ENCODE assay signal across 29 cellular contexts in the genomic region with DNA sequence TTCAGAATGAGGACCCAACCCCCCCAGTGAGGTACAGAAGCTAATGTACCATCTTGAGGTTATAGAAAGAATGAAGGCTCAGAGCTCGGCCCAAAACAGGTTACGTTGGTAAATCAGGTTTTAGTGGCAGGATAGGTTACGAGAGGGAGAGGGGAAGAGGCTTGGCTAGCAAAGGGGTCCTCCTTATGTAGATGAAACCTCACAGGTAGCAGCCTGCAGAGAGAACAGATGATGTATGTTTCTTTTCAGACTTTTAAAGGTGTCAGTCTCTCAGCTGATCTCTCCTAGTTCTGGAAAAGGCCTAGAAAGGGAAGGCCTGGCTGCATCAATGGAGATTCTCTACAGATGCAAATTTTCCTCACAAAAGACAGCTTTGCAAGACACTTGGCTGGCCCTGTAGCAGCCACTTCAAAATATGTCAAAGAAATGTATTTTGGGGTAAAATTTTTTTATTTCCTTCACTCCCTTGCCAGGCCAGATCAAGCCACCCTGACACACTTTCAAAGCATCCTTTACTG.
"Had no signal": no experiment of that assay in that cellular context is flagged by ENCODE, and none has a peak within 500 bp of the region (broad histone marks: within the 10 kb centered on the region; RNA-seq: fewer than 3 reads in every experiment).

No MANE protein-coding gene starts in this region.

- H3K9me3 ChIP-seq: breast epithelium had no signal

- H3K4me3 ChIP-seq: breast epithelium, SK-N-MC had no signal

- H3K27me3 ChIP-seq: breast epithelium had no signal

- H3K36me3 ChIP-seq: breast epithelium had no signal

- ATAC-seq: activated CD4-positive, alpha-beta T cell treated with anti-CD3 and anti-CD28 coated beads for 36 hours; activated CD8-positive, alpha-beta T cell treated with anti-CD3 and anti-CD28 coated beads, Interleukin-2, amount 10 ng/mL, durations not matched to agents 7 days and 5 days; Panc1; Right ventricle myocardium inferior had no signal

- H3K9me3 Mint-ChIP-seq: activated naive CD4-positive, alpha-beta T cell treated with anti-CD3 and anti-CD28 coated beads, Interleukin-2, amount 50 U/mL, for 24 hours; activated T-cell treated with anti-CD3 and anti-CD28 coated beads, Interleukin-2, amount 50 U/mL, for 24 hours; activated T-helper 1 cell treated with anti-CD3 and anti-CD28 coated beads, Interleukin-12 subunit alpha, Interleukin-12 subunit beta, Interleukin-2, Interleukin-4 antibody, amounts not matched to agents 30 ng/mL and 10 ng/mL and 1 ng/mL, durations not matched to agents 14 hours and 24 hours and 36 hours had no signal

- H3K4me1 ChIP-seq: breast epithelium had no signal

- H3K27me3 Mint-ChIP-seq: activated CD4-positive, alpha-beta T cell treated with anti-CD3 and anti-CD28 coated beads for 36 hours; activated naive CD4-positive, alpha-beta T cell treated with anti-CD3 and anti-CD28 coated beads, Interleukin-2, amount 50 U/mL, for 24 hours; activated T-cell treated with anti-CD3 and anti-CD28 coated beads, Interleukin-2, amount 50 U/mL, for 24 hours had no signal

- DNase-seq: activated CD4-positive, alpha-beta T cell treated with anti-CD3 and anti-CD28 coated beads for 36 hours; activated CD8-positive, alpha-beta memory T cell treated with anti-CD3 and anti-CD28 coated beads, Interleukin-2, amount 50 U/mL, for 48 hours; activated CD8-positive, alpha-beta T cell treated with anti-CD3 and anti-CD28 coated beads, Interleukin-2, amount 10 ng/mL, durations not matched to agents 7 days and 5 days; activated effector memory CD4-positive, alpha-beta T cell treated with Interleukin-2 at 50 U/mL for 16 hours; activated naive CD4-positive, alpha-beta T cell; activated T-cell treated with anti-CD3 and anti-CD28 coated beads, Interleukin-2, amount 50 U/mL, for 24 hours; aorta; caudate nucleus; Karpas-422; MM.1S; NCI-H1105 treated with DMSO at 0.1 percent for 48 hours; NCI-H1436 treated with DMSO at 0.1 percent for 48 hours; NCI-H187; NCI-H2081 treated with DMSO at 0.1 percent for 48 hours; NCI-H2171; NCI-H2227 treated with DMSO at 0.1 percent for 48 hours; NCI-H446 treated with DMSO at 0.1 percent for 48 hours; NCI-H524 treated with DMSO at 0.1 percent for 48 hours; NCI-H774; OCI-M1; RPMI8226; T-helper 1 cell had no signal

- H3K27ac ChIP-seq: breast epithelium, SK-N-MC, VCaP had no signal

- H3K36me3 Mint-ChIP-seq: activated naive CD4-positive, alpha-beta T cell treated with anti-CD3 and anti-CD28 coated beads, Interleukin-2, amount 50 U/mL, for 24 hours had no signal

- H3K27ac Mint-ChIP-seq: activated CD4-positive, alpha-beta T cell treated with anti-CD3 and anti-CD28 coated beads for 36 hours; activated CD8-positive, alpha-beta T cell treated with anti-CD3 and anti-CD28 coated beads, Interleukin-2, amount 10 ng/mL, durations not matched to agents 7 days and 5 days; activated naive CD4-positive, alpha-beta T cell treated with anti-CD3 and anti-CD28 coated beads, Interleukin-2, amount 50 U/mL, for 24 hours; activated T-cell treated with anti-CD3 and anti-CD28 coated beads, Interleukin-2, amount 50 U/mL, for 24 hours; activated T-helper 1 cell treated with anti-CD3 and anti-CD28 coated beads, Interleukin-12 subunit alpha, Interleukin-12 subunit beta, Interleukin-2, Interleukin-4 antibody, amounts not matched to agents 30 ng/mL and 10 ng/mL and 1 ng/mL, durations not matched to agents 14 hours and 24 hours and 36 hours had no signal

- H3K4me3 Mint-ChIP-seq: activated CD4-positive, alpha-beta T cell treated with anti-CD3 and anti-CD28 coated beads for 36 hours; activated CD8-positive, alpha-beta T cell treated with anti-CD3 and anti-CD28 coated beads, Interleukin-2, amount 10 ng/mL, durations not matched to agents 7 days and 5 days; activated naive CD4-positive, alpha-beta T cell treated with anti-CD3 and anti-CD28 coated beads, Interleukin-2, amount 50 U/mL, for 24 hours; activated T-cell treated with anti-CD3 and anti-CD28 coated beads, Interleukin-2, amount 50 U/mL, for 24 hours; activated T-helper 1 cell treated with anti-CD3 and anti-CD28 coated beads, Interleukin-12 subunit alpha, Interleukin-12 subunit beta, Interleukin-2, Interleukin-4 antibody, amounts not matched to agents 30 ng/mL and 10 ng/mL and 1 ng/mL, durations not matched to agents 14 hours and 24 hours and 36 hours had no signal

- H3K4me1 Mint-ChIP-seq: activated naive CD4-positive, alpha-beta T cell treated with anti-CD3 and anti-CD28 coated beads, Interleukin-2, amount 50 U/mL, for 24 hours had no signal
